13 cellular contexts compared by ENCODE assay signal in the genomic region with DNA sequence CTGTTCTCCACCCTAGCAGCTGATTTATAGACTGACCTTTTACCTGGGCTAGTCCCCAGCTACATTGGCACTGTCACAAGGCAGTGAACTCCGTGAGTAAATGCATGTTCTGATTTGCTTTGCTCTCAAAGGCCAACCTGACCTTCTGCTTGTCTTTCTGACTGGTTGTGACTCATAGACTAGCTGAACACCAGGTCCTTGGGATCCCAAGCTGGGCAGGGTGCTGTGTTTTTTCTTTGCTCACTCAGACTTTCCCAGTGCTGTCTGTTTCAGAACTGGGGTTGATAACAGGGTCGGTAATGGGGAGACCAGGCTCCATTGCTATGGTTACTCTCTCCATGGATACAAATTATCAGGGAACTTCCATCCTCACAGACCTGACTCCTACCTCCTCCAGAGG. TPM values are rescaled to one million over a fixed set of nuclear protein-coding genes. Genes with fewer than 3 reads are reported as not detected.
DNase-seq lines count a peak whose midpoint lies in the region; ATAC-seq, FAIRE-seq and TF ChIP-seq lines count a peak whose summit lies in the region.
"Had no signal": no experiment of that assay in that cellular context is flagged by ENCODE, and none has a peak within 500 bp of the region (broad histone marks: within the 10 kb centered on the region; RNA-seq: fewer than 3 reads in every experiment).

No MANE protein-coding gene starts in this region.

- intact Hi-C loops in pancreas (cut with DNase I), result no loop called here

- H3K27me3 ChIP-seq in MG63 (0 out of 2 replicates have a peak, but pooled peaks cover 2% of the 10 kb centered on the region), pancreas (no peaks in the 10 kb centered on the region)
- no peaks in the 10 kb centered on the region for H3K27me3 ChIP-seq in effector memory CD4-positive, alpha-beta T cell (replicated peaks; ENCODE audit: control insufficient read depth, insufficient read depth, low read length, poor library complexity, severe bottlenecking)
- H3K27me3 ChIP-seq: sigmoid colon had no signal

- no peaks in the 10 kb centered on the region for H3K36me3 ChIP-seq in MG63
- no peaks in the 10 kb centered on the region for H3K36me3 ChIP-seq in pancreas
- H3K36me3 ChIP-seq in effector memory CD4-positive, alpha-beta T cell (ENCODE audit: control insufficient read depth, insufficient read depth, low read length), result no peaks in the 10 kb centered on the region
- H3K36me3 ChIP-seq: sigmoid colon had no signal

- no peak for FAIRE-seq in pancreas (lab: Jason Lieb, UNC)

- H3K4me3 ChIP-seq in MG63 (no peak overlapping the region), pancreas (no peak overlapping the region)
- H3K4me3 ChIP-seq in effector memory CD4-positive, alpha-beta T cell (ENCODE audit: insufficient read depth, low read depth, low read length, poor library complexity, severe bottlenecking), result no peak overlapping the region
- H3K4me3 ChIP-seq: coronary artery, sigmoid colon had no signal

- DNase-seq in ELR (ENCODE audit: low read depth) (peak; percentile 55), MG63 (peak; percentile 40), pancreas (peak in 2 of 6 donors; percentile 16 to 60), NCI-H524 (lab: John Stamatoyannopoulos, UW) (no peak), NOMO-1 treated with DMSO at 0.1 percent for 48 hours (lab: John Stamatoyannopoulos, UW; ENCODE audit: unreplicated experiment) (no peak)
- no peak for DNase-seq in activated CD4-positive, alpha-beta T cell treated with anti-CD3 and anti-CD28 coated beads for 1 hour
- no peak for DNase-seq in effector memory CD4-positive, alpha-beta T cell
- DNase-seq: activated CD4-positive, alpha-beta T cell treated with anti-CD3 and anti-CD28 coated beads for 36 hours; NCI-H2171; sigmoid colon had no signal

- WGBS in pancreas, 2 donors, result 0 to 11% methylated on average over 2 of the region's 2 CpGs

- TF ChIP-seq CTCF in pancreas (IDR thresholded peaks at IDR 0.05), result no peak

- no peak overlapping the region for H3K27ac ChIP-seq in pancreas
- no peak overlapping the region for H3K27ac ChIP-seq in effector memory CD4-positive, alpha-beta T cell (ENCODE audit: insufficient read depth, low read length, poor library complexity, severe bottlenecking)
- H3K27ac ChIP-seq: coronary artery, sigmoid colon had no signal

- H3K4me1 ChIP-seq in pancreas, result no peaks in the 10 kb centered on the region
- no peaks in the 10 kb centered on the region for H3K4me1 ChIP-seq in effector memory CD4-positive, alpha-beta T cell (ENCODE audit: control insufficient read depth, insufficient read depth, low read length, poor library complexity, severe bottlenecking)
- H3K4me1 ChIP-seq: sigmoid colon had no signal

- ATAC-seq in esophagus mucosa, result peak; percentile 89
- peak; percentile 77 to 90 (median 82) for ATAC-seq in pancreas
- ATAC-seq: activated CD4-positive, alpha-beta T cell treated with anti-CD3 and anti-CD28 coated beads for 36 hours had no signal

- H3K9me3 ChIP-seq in MG63, result no peaks in the 10 kb centered on the region
- no peaks in the 10 kb centered on the region for H3K9me3 ChIP-seq in pancreas
- no peaks in the 10 kb centered on the region for H3K9me3 ChIP-seq in effector memory CD4-positive, alpha-beta T cell (ENCODE audit: control insufficient read depth, low read length)
- H3K9me3 ChIP-seq: sigmoid colon had no signal

RNA-seq across cellular contexts. Expression of a gene that starts 35.0 kb away (rescaled TPM):
- total RNA-seq in MG63 (2014; rRNA removed; shearing (Covaris generic); ENCODE audit: low replicate concordance), result not detected in 2 replicates
- total RNA-seq in esophagus mucosa, result not detected
- not detected for total RNA-seq in pancreas
- under 1 TPM in 1 of 2 donors, not detected in 1; 0.05 TPM for polyA plus RNA-seq in pancreas
- total RNA-seq: activated CD4-positive, alpha-beta T cell treated with anti-CD3 and anti-CD28 coated beads for 36 hours; mononuclear cell; sigmoid colon had no signal

Comparison
In these comparisons a context has a peak if more than half of its experiments do, and no peak if none do; other contexts are left out.
1. DNase-seq: peak in ELR (single experiment) and MG63 (single experiment); none in NCI-H524 (0 of 2), activated CD4-positive, alpha-beta T cell treated with anti-CD3 and anti-CD28 coated beads for 1 hour (single experiment), NOMO-1 treated with DMSO at 0.1 percent for 48 hours (single experiment) and effector memory CD4-positive, alpha-beta T cell (0 of 3).